In the genomic region with DNA sequence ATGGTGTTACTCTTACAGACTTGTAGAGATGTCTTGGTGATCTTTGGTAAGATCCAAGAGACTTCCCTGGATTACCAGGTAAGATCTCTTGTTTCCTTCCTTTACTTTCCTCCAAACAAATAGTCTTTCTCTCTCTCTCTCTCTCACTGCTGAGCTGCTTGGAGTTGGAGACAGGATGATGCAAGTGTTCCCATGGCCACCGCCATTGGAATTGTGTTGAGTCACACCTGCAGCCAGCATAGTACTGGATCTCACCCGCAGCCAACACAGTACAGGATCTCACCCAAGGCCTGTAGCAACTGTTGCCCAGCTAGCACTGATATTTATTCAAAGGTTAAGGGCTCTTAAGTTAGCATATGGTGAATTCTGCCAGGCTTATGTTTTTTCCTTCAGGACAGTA, we compare ENCODE assay signal across 1 cellular context.
TF ChIP-seq lines count a peak whose summit lies in the region.

No MANE protein-coding gene starts in this region.

TF ChIP-seq in GM23338, 12 proteins besides CTCF, POLR2A, EP300 and RAD21 (continued from another document):
- TF ChIP-seq, protein P1, sequence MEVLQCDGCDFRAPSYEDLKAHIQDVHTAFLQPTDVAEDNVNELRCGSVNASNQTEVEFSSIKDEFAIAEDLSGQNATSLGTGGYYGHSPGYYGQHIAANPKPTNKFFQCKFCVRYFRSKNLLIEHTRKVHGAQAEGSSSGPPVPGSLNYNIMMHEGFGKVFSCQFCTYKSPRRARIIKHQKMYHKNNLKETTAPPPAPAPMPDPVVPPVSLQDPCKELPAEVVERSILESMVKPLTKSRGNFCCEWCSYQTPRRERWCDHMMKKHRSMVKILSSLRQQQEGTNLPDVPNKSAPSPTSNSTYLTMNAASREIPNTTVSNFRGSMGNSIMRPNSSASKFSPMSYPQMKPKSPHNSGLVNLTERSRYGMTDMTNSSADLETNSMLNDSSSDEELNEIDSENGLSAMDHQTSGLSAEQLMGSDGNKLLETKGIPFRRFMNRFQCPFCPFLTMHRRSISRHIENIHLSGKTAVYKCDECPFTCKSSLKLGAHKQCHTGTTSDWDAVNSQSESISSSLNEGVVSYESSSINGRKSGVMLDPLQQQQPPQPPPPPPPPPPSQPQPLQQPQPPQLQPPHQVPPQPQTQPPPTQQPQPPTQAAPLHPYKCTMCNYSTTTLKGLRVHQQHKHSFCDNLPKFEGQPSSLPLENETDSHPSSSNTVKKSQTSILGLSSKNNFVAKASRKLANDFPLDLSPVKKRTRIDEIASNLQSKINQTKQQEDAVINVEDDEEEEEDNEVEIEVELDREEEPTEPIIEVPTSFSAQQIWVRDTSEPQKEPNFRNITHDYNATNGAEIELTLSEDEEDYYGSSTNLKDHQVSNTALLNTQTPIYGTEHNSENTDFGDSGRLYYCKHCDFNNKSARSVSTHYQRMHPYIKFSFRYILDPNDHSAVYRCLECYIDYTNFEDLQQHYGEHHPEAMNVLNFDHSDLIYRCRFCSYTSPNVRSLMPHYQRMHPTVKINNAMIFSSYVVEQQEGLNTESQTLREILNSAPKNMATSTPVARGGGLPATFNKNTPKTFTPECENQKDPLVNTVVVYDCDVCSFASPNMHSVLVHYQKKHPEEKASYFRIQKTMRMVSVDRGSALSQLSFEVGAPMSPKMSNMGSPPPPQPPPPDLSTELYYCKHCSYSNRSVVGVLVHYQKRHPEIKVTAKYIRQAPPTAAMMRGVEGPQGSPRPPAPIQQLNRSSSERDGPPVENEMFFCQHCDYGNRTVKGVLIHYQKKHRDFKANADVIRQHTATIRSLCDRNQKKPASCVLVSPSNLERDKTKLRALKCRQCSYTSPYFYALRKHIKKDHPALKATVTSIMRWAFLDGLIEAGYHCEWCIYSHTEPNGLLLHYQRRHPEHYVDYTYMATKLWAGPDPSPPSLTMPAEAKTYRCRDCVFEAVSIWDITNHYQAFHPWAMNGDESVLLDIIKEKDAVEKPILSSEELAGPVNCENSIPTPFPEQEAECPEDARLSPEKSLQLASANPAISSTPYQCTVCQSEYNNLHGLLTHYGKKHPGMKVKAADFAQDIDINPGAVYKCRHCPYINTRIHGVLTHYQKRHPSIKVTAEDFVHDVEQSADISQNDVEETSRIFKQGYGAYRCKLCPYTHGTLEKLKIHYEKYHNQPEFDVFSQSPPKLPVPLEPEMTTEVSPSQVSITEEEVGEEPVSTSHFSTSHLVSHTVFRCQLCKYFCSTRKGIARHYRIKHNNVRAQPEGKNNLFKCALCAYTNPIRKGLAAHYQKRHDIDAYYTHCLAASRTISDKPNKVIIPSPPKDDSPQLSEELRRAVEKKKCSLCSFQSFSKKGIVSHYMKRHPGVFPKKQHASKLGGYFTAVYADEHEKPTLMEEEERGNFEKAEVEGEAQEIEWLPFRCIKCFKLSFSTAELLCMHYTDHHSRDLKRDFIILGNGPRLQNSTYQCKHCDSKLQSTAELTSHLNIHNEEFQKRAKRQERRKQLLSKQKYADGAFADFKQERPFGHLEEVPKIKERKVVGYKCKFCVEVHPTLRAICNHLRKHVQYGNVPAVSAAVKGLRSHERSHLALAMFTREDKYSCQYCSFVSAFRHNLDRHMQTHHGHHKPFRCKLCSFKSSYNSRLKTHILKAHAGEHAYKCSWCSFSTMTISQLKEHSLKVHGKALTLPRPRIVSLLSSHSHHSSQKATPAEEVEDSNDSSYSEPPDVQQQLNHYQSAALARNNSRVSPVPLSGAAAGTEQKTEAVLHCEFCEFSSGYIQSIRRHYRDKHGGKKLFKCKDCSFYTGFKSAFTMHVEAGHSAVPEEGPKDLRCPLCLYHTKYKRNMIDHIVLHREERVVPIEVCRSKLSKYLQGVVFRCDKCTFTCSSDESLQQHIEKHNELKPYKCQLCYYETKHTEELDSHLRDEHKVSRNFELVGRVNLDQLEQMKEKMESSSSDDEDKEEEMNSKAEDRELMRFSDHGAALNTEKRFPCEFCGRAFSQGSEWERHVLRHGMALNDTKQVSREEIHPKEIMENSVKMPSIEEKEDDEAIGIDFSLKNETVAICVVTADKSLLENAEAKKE (CRISPR knock-in tag; IDR thresholded peaks at IDR 0.05): no peak
- no peak for TF ChIP-seq POLR2AphosphoS5 (IDR thresholded peaks at IDR 0.05; ENCODE audit: low read depth)
- TF ChIP-seq STAT1 (IDR thresholded peaks at IDR 0.05; ENCODE audit: unreplicated experiment): no peak
